Comparison of ENCODE assay signal across 14 cellular contexts in the genomic region with DNA sequence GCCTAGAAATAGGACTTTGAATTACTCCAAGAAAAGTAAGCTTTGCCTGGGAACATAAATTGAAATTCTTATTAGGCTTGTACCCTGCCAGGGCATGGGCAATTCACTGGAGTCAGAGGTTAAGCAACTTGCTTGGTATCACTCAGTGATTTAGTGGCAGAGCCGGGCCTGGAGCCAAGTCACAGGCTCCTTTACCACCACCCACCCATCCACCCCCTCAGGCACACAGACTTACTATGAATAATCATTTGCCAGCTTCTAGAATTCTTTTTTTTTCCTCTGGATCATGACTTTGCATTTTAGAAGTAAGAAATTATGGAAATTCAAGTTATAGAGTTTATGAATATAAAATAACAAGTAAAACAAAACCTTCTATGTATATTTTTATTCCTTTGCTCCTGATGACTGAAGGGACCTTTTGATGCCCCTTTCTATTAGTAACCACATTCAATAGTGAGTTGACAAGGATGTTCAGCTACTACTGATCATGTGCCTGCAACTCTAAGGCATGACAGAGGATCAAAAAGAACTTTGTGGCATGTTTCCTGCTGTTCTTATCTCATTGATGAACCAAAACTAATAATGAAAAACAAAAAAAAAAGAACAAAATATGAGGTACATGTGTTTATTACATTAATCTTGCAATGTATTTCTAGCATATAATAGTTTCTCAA.
A peak's percentile ranks its signal among the peaks of the same experiment; 100 is the strongest.
DNase-seq lines count a peak whose midpoint lies in the region; ATAC-seq, FAIRE-seq and TF ChIP-seq lines count a peak whose summit lies in the region.
"Had no signal": no experiment of that assay in that cellular context is flagged by ENCODE, and none has a peak within 500 bp of the region (broad histone marks: within the 10 kb centered on the region; RNA-seq: fewer than 3 reads in every experiment).

No MANE protein-coding gene starts in this region.

- 17 to 23% (median 20%) methylated on average over 1 of the region's 1 CpG for WGBS in psoas muscle, 3 donors

- no peak for TF ChIP-seq CTCF in psoas muscle (IDR thresholded peaks at IDR 0.05)
- TF ChIP-seq CTCF in D721Med (IDR thresholded peaks at IDR 0.05; ENCODE audit: insufficient read depth, missing control alignments), result no peak

- no peaks in the 10 kb centered on the region for H3K27me3 ChIP-seq in psoas muscle (ENCODE audit: insufficient read depth in 3 of 3, low read length in 2 of 3)
- H3K27me3 ChIP-seq: foreskin keratinocyte, thyroid gland had no signal

- intact Hi-C loops in psoas muscle (cut with DNase I), result no loop called here

- H3K9me3 Mint-ChIP-seq in activated naive CD4-positive, alpha-beta T cell treated with anti-CD3 and anti-CD28 coated beads, Interleukin-2, amount 10 ng/mL, durations not matched to agents 7 days and 5 days, result no peaks in the 10 kb centered on the region

- ATAC-seq in psoas muscle (peak in 1 of 4 donors; percentile 62), HG03280 (IDR thresholded peaks at IDR 0.05; ENCODE audit: unreplicated experiment) (no peak)
- ATAC-seq: foreskin keratinocyte had no signal

- no peak for FAIRE-seq in D721Med (lab: Jason Lieb, UNC)
- FAIRE-seq: G401.6 had no signal

- H3K4me3 ChIP-seq in psoas muscle, result no peak overlapping the region
- H3K4me3 ChIP-seq: thyroid gland had no signal

- H3K36me3 ChIP-seq in psoas muscle (ENCODE audit: insufficient read depth in 1 of 2, low read depth in 1 of 2), result no peaks in the 10 kb centered on the region
- H3K36me3 ChIP-seq: thyroid gland had no signal

- H3K36me3 Mint-ChIP-seq in activated naive CD4-positive, alpha-beta T cell treated with anti-CD3 and anti-CD28 coated beads, Interleukin-2, amount 10 ng/mL, durations not matched to agents 7 days and 5 days, result no peaks in the 10 kb centered on the region
- H3K36me3 Mint-ChIP-seq: CD4-positive, CD25-positive, alpha-beta regulatory T cell had no signal

- no peak overlapping the region for H3K27ac ChIP-seq in psoas muscle
- H3K27ac ChIP-seq: foreskin keratinocyte, parathyroid adenoma, thyroid gland had no signal

- DNase-seq in ELR (ENCODE audit: low read depth), result peak; percentile 0
- peak; percentile 69 for DNase-seq in NCI-H1105 (lab: John Stamatoyannopoulos, UW)
- DNase-seq in epidermal melanocyte (ENCODE audit: insufficient read length, low spot score), result peak; percentile 14
- peak; percentile 15 to 50 for DNase-seq in psoas muscle
- DNase-seq in D721Med (ENCODE audit: insufficient read length, low spot score), result no peak
- no peak for DNase-seq in activated naive CD4-positive, alpha-beta T cell treated with anti-CD3 and anti-CD28 coated beads, Interleukin-2, amount 10 ng/mL, durations not matched to agents 7 days and 5 days
- DNase-seq: activated naive CD4-positive, alpha-beta T cell; CD4-positive, CD25-positive, alpha-beta regulatory T cell; effector CD4-positive, alpha-beta T cell; thyroid gland had no signal

- H3K27me3 Mint-ChIP-seq in activated naive CD4-positive, alpha-beta T cell treated with anti-CD3 and anti-CD28 coated beads, Interleukin-2, amount 10 ng/mL, durations not matched to agents 7 days and 5 days, result no peaks in the 10 kb centered on the region
- H3K27me3 Mint-ChIP-seq: CD4-positive, CD25-positive, alpha-beta regulatory T cell had no signal

- CTCF ChIA-PET in activated naive CD4-positive, alpha-beta T cell treated with anti-CD3 and anti-CD28 coated beads, Interleukin-2, amount 10 ng/mL, durations not matched to agents 7 days and 5 days (lab: Charles Lee), result no interaction called here

- no peak overlapping the region for H3K27ac Mint-ChIP-seq in activated naive CD4-positive, alpha-beta T cell treated with anti-CD3 and anti-CD28 coated beads, Interleukin-2, amount 10 ng/mL, durations not matched to agents 7 days and 5 days
- H3K27ac Mint-ChIP-seq: CD4-positive, CD25-positive, alpha-beta regulatory T cell had no signal

- no peaks in the 10 kb centered on the region for H3K9me3 ChIP-seq in psoas muscle
- H3K9me3 ChIP-seq: thyroid gland had no signal

- no peaks in the 10 kb centered on the region for H3K4me1 ChIP-seq in psoas muscle
- H3K4me1 ChIP-seq: foreskin keratinocyte, parathyroid adenoma, thyroid gland had no signal

- no peaks in the 10 kb centered on the region for H3K4me1 Mint-ChIP-seq in activated naive CD4-positive, alpha-beta T cell treated with anti-CD3 and anti-CD28 coated beads, Interleukin-2, amount 10 ng/mL, durations not matched to agents 7 days and 5 days
- H3K4me1 Mint-ChIP-seq: CD4-positive, CD25-positive, alpha-beta regulatory T cell had no signal

- H3K4me3 Mint-ChIP-seq in activated naive CD4-positive, alpha-beta T cell treated with anti-CD3 and anti-CD28 coated beads, Interleukin-2, amount 10 ng/mL, durations not matched to agents 7 days and 5 days, result no peak overlapping the region

Comparison
In these comparisons a context has a peak if more than half of its experiments do, and no peak if none do; other contexts are left out.
1. DNase-seq: peak in ELR (single experiment), NCI-H1105 (single experiment), epidermal melanocyte (single experiment) and psoas muscle (2 of 2); none in D721Med (single experiment) and activated naive CD4-positive, alpha-beta T cell treated with anti-CD3 and anti-CD28 coated beads, Interleukin-2, amount 10 ng/mL, durations not matched to agents 7 days and 5 days (single experiment).